8 cellular contexts compared by ENCODE assay signal in the genomic region with DNA sequence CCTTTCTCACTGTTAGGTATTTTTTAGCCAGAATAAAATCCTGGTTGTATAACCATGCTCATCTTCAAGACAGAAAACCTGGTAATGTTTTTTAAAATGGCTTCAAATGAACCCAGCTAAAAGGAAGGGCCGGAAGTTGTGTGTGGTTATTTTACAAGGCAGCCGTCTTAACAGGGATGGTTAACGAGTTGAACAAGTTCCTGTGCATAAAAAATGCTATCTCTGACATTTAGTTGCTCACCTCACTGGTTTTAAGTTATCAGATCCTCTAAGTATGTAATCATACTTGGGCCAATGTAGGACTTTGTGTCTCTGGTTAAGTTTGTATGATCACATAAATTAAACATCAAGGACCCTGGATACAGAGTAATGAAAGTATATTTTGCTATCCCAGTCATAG. TPM values are rescaled to one million over a fixed set of nuclear protein-coding genes. Genes with fewer than 3 reads are reported as not detected.
DNase-seq lines count a peak whose midpoint lies in the region; ATAC-seq and TF ChIP-seq lines count a peak whose summit lies in the region.

No MANE protein-coding gene starts in this region.

- H3K9me3 ChIP-seq in SK-N-MC (ENCODE audit: low read depth, low read length) (no peaks in the 10 kb centered on the region), neural cell (ENCODE audit: low read length) (no peaks in the 10 kb centered on the region)

- no peaks in the 10 kb centered on the region for H3F3A ChIP-seq in neural cell (ENCODE audit: insufficient read depth, low read length, poor library complexity, severe bottlenecking)

- ATAC-seq in HG03066 (IDR thresholded peaks at IDR 0.05; ENCODE audit: low read depth, unreplicated experiment): peak; percentile 28

- peak overlapping the region; percentile 85 for H3K9ac ChIP-seq in SK-N-MC (ENCODE audit: insufficient read length)
- H3K9ac ChIP-seq in neural cell (ENCODE audit: low read length): no peak overlapping the region

- TF ChIP-seq EP300 in neural cell (conservative IDR thresholded peaks at IDR 0.05; ENCODE audit: poor library complexity, severe bottlenecking): no peak

- H3K27ac ChIP-seq in SK-N-MC (peak overlapping the region; percentile 80), neural cell (ENCODE audit: low read length) (no peak overlapping the region)

- DNase-seq in activated naive CD4-positive, alpha-beta T cell treated with Interleukin-2 at 50 U/mL for 16 hours: peak; percentile 31
- DNase-seq in activated naive CD4-positive, alpha-beta T cell treated with anti-CD3 and anti-CD28 coated beads, Interleukin-2, amount 50 U/mL, for 16 hours: no peak
- peak; percentile 70 for DNase-seq in SK-N-MC (ENCODE audit: low read depth, low spot score)
- peak; percentile 26 for DNase-seq in choroid plexus epithelial cell (ENCODE audit: low read depth)
- no peak for DNase-seq in NCI-H1436 treated with DMSO at 0.1 percent for 48 hours (lab: John Stamatoyannopoulos, UW)
- no peak for DNase-seq in iPS-NIHi11 (ENCODE audit: low spot score)

- TF ChIP-seq RAD21 in neural cell (conservative IDR thresholded peaks at IDR 0.05): no peak

- peak overlapping the region; percentile 75 for H3K4me2 ChIP-seq in neural cell (ENCODE audit: low read length)

- H3K4me3 ChIP-seq in SK-N-MC (peak overlapping the region; percentile 84), choroid plexus epithelial cell (ENCODE audit: low read depth, low read length) (peak overlapping the region; percentile 87), neural cell (ENCODE audit: low read length) (peak overlapping the region; percentile 87)

- no peaks in the 10 kb centered on the region for H3K27me3 ChIP-seq in neural cell (ENCODE audit: insufficient read depth, low read depth, low read length)

- no peaks in the 10 kb centered on the region for H4K20me1 ChIP-seq in neural cell (ENCODE audit: insufficient read depth)

- H3K36me3 ChIP-seq in SK-N-MC (ENCODE audit: insufficient read depth, low read length) (peaks cover 4% of the 10 kb centered on the region; the same call in 1 of the 2 replicates), neural cell (ENCODE audit: insufficient read depth, low read length) (no peaks in the 10 kb centered on the region)

- H3K9me2 ChIP-seq in neural cell (ENCODE audit: insufficient read depth, low read length): no peaks in the 10 kb centered on the region

- no peak for TF ChIP-seq CTCF in choroid plexus epithelial cell (conservative IDR thresholded peaks at IDR 0.05; ENCODE audit: low read depth, low read length)
- no peak for TF ChIP-seq CTCF in neural cell (IDR thresholded peaks at IDR 0.05; ENCODE audit: poor library complexity, severe bottlenecking)

- no peak overlapping the region for H2AFZ ChIP-seq in neural cell (ENCODE audit: low read depth, low read length)

- peaks cover 42% of the 10 kb centered on the region for H3K79me2 ChIP-seq in neural cell (replicated peaks; ENCODE audit: insufficient read depth, low read length)

TF ChIP-seq in neural cell, 6 proteins besides CTCF, POLR2A, EP300 and RAD21:
- TF ChIP-seq, protein P1, sequence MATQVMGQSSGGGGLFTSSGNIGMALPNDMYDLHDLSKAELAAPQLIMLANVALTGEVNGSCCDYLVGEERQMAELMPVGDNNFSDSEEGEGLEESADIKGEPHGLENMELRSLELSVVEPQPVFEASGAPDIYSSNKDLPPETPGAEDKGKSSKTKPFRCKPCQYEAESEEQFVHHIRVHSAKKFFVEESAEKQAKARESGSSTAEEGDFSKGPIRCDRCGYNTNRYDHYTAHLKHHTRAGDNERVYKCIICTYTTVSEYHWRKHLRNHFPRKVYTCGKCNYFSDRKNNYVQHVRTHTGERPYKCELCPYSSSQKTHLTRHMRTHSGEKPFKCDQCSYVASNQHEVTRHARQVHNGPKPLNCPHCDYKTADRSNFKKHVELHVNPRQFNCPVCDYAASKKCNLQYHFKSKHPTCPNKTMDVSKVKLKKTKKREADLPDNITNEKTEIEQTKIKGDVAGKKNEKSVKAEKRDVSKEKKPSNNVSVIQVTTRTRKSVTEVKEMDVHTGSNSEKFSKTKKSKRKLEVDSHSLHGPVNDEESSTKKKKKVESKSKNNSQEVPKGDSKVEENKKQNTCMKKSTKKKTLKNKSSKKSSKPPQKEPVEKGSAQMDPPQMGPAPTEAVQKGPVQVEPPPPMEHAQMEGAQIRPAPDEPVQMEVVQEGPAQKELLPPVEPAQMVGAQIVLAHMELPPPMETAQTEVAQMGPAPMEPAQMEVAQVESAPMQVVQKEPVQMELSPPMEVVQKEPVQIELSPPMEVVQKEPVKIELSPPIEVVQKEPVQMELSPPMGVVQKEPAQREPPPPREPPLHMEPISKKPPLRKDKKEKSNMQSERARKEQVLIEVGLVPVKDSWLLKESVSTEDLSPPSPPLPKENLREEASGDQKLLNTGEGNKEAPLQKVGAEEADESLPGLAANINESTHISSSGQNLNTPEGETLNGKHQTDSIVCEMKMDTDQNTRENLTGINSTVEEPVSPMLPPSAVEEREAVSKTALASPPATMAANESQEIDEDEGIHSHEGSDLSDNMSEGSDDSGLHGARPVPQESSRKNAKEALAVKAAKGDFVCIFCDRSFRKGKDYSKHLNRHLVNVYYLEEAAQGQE (IDR thresholded peaks at IDR 0.05; ENCODE audit: borderline replicate concordance): no peak
- TF ChIP-seq POLR2AphosphoS5 (IDR thresholded peaks at IDR 0.05): no peak
- no peak for TF ChIP-seq TAF1 (IDR thresholded peaks at IDR 0.05; ENCODE audit: low read depth)
- TF ChIP-seq MXI1 (conservative IDR thresholded peaks at IDR 0.05; ENCODE audit: poor library complexity, severe bottlenecking): no peak
- no peak for TF ChIP-seq EZH2 (IDR thresholded peaks at IDR 0.05; ENCODE audit: borderline replicate concordance, insufficient read depth, low read length, poor library complexity, severe bottlenecking)
- TF ChIP-seq SMC3 (conservative IDR thresholded peaks at IDR 0.05; ENCODE audit: poor library complexity): no peak

RNA-seq across cellular contexts. Expression of a gene that starts 2.1 kb away (rescaled TPM):
- 29.9 and 31.2 TPM in 2 replicates for polyA plus RNA-seq in neural cell
- polyA minus RNA-seq in neural cell: 97.4 and 119 TPM in 2 replicates

Comparison
In these comparisons a context has a peak if more than half of its experiments do, and no peak if none do; other contexts are left out.
1. DNase-seq: peak in activated naive CD4-positive, alpha-beta T cell treated with Interleukin-2 at 50 U/mL for 16 hours (single experiment), SK-N-MC (single experiment) and choroid plexus epithelial cell (single experiment); none in activated naive CD4-positive, alpha-beta T cell treated with anti-CD3 and anti-CD28 coated beads, Interleukin-2, amount 50 U/mL, for 16 hours (single experiment), NCI-H1436 treated with DMSO at 0.1 percent for 48 hours (single experiment) and iPS-NIHi11 (single experiment).
2. Peak in every context shown above with its lines, with median percentiles within 50 percentile points of each other: H3K4me3 ChIP-seq.